Comparison of ENCODE assay signal across 29 cellular contexts in the genomic region with DNA sequence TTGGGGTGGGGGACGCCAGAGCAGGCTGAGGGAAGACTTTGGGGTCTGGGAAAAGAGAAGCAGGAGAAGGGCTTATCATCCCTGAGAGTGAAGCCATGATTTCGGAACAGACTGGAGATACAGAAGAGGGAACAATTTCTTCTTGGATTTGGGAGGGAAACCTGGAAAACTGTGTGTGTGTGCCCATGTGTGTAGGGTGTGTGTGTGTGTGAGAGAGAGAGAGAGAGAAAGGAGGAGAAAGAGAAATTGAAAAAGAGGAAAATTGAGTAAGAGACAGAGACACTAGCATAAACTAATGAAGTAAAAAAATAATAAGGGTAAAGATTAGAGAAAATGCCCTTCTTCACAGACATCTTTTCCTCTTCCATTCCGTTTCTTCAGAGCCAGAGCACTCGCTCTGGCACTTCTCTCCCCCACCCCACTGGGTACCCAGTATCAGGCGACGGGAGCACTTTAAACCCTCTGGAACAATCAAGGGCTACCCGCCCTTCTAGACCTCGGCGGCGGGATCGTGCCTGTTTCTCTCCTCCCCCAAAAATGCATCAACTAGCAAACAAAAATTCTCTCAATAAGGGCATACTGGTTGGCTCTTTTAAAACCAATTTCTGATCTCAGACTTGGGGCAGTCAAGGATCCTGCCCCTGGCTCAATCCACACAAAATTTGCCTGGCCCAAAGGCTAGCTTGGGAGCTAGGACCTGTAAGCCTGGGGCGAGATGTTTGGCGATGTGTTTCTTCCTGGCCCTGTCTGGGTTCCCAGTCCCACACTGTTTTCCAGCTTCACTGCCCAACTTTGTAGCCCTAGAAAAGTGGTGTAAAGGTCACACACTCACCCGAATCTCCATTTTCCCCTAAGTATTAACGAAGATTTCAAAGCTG. TPM values are rescaled to one million over a fixed set of nuclear protein-coding genes. Genes with fewer than 3 reads are reported as not detected.
DNase-seq lines count a peak whose midpoint lies in the region; ATAC-seq and TF ChIP-seq lines count a peak whose summit lies in the region.
"Had no signal": no experiment of that assay in that cellular context is flagged by ENCODE, and none has a peak within 500 bp of the region (broad histone marks: within the 10 kb centered on the region; RNA-seq: fewer than 3 reads in every experiment).

No MANE protein-coding gene starts in this region.

- in situ Hi-C loops in astrocyte of the spinal cord (cut with HindIII; ENCODE audit: low sequenced_read_pairs) = no loop called here

- no peaks in the 10 kb centered on the region for H3K36me3 Mint-ChIP-seq in GM23338 (ENCODE audit: low read depth)
- H3K36me3 Mint-ChIP-seq: naive B cell had no signal

- H3K36me3 ChIP-seq in GM23338 (ENCODE audit: insufficient read depth) = no peaks in the 10 kb centered on the region
- H3K36me3 ChIP-seq in iPS-15b (ENCODE audit: control insufficient read depth, insufficient read depth, low read length) = no peaks in the 10 kb centered on the region
- no peaks in the 10 kb centered on the region for H3K36me3 ChIP-seq in sigmoid colon
- H3K36me3 ChIP-seq in tibial nerve = no peaks in the 10 kb centered on the region
- H3K36me3 ChIP-seq: gastrocnemius medialis, HAP-1, pancreas, SJSA1 had no signal

- H3K9me2 ChIP-seq in GM23338 (ENCODE audit: insufficient read depth) = no peaks in the 10 kb centered on the region

- DNase-seq in GM23338 (ENCODE audit: low spot score) = no peak
- DNase-seq in astrocyte of the spinal cord (ENCODE audit: low read depth, low spot score) = no peak
- DNase-seq in sigmoid colon = peak; percentile 55
- DNase-seq in NCI-H1048 (lab: John Stamatoyannopoulos, UW) = no peak
- DNase-seq in activated CD8-positive, alpha-beta memory T cell treated with anti-CD3 and anti-CD28 coated beads, Interleukin-2, amount 50 U/mL, for 4 hours = no peak
- no peak for DNase-seq in posterior cingulate gyrus
- DNase-seq in tibial nerve (ENCODE audit: low spot score in 2 of 2) = no peak
- DNase-seq: ACHN; activated CD4-positive, CD25-positive, alpha-beta regulatory T cell; activated CD8-positive, alpha-beta T cell treated with anti-CD3 and anti-CD28 coated beads for 36 hours; activated naive CD4-positive, alpha-beta T cell treated with anti-CD3 and anti-CD28 coated beads, Interleukin-2, amount 50 U/mL, for 16 hours; activated T-cell treated with anti-CD3 and anti-CD28 coated beads, Interleukin-2, amount 50 U/mL, for 24 hours; DMS153; gastrocnemius medialis; naive B cell; NCI-H146; NCI-H2171 treated with DMSO at 0.1 percent for 48 hours; NCI-H748 treated with DMSO at 0.1 percent for 48 hours; stimulated activated naive CD8-positive, alpha-beta T cell treated with anti-CD3 and anti-CD28 coated beads, Interleukin-15, amount 100 ng/mL, for 72 hours had no signal

- TF ChIP-seq CTCF in GM23338 (conservative IDR thresholded peaks at IDR 0.05; ENCODE audit: low read depth in 2 of 2) (no peak), astrocyte of the spinal cord (IDR thresholded peaks at IDR 0.05; ENCODE audit: low read depth, low read length) (no peak), sigmoid colon (IDR thresholded peaks at IDR 0.05) (no peak), tibial nerve (IDR thresholded peaks at IDR 0.05) (no peak)

- H3K4me1 ChIP-seq in GM23338 (ENCODE audit: insufficient read depth) (peaks cover 50% of the 10 kb centered on the region), iPS-15b (ENCODE audit: control insufficient read depth, insufficient read depth, low read length) (no peaks in the 10 kb centered on the region), sigmoid colon (peaks cover 0 to 98% (median 89%) of the 10 kb centered on the region in 4 donors), tibial nerve (peaks cover 0 to 52% (median 14%) of the 10 kb centered on the region in 4 donors)
- H3K4me1 ChIP-seq: pancreas, SJSA1 had no signal

- H3K4me3 ChIP-seq in GM23338 (0 out of 2 replicates have a peak overlapping the region, but pooled peaks have one; percentile 30), astrocyte of the spinal cord (ENCODE audit: low read depth, low read length) (peak overlapping the region; percentile 30), iPS-15b (ENCODE audit: low read depth, low read length) (peak overlapping the region; percentile 16), sigmoid colon (peak overlapping the region in 3 of 4 donors; percentile 24 to 52 (median 51)), tibial nerve (no peak overlapping the region)
- H3K4me3 ChIP-seq: coronary artery, gastrocnemius medialis, GM12878, HAP-1, pancreas, SJSA1 had no signal

- H3K9ac ChIP-seq in iPS-15b (ENCODE audit: low read depth, low read length) = no peak overlapping the region

- H3K4me2 ChIP-seq in GM23338 = peak overlapping the region; percentile 67; the same call in 1 of the 2 replicates

- no peak overlapping the region for H3K27ac ChIP-seq in GM23338 (ENCODE audit: low read depth)
- peak overlapping the region; percentile 94 to 99 (median 96) for H3K27ac ChIP-seq in sigmoid colon
- H3K27ac ChIP-seq in tibial nerve = peak overlapping the region in 2 of 4 donors; percentile 11 to 59
- H3K27ac ChIP-seq: gastrocnemius medialis, SJSA1 had no signal

- H3K27me3 ChIP-seq in GM23338 (ENCODE audit: insufficient read depth) = peaks cover 100% of the 10 kb centered on the region
- H3K27me3 ChIP-seq in iPS-15b (ENCODE audit: control insufficient read depth, insufficient read depth, low read length) = peaks cover 98% of the 10 kb centered on the region
- H3K27me3 ChIP-seq in sigmoid colon = no peaks in the 10 kb centered on the region
- peaks cover 4 to 98% of the 10 kb centered on the region in 2 donors for H3K27me3 ChIP-seq in tibial nerve
- H3K27me3 ChIP-seq: SJSA1 had no signal

- H3K9me3 ChIP-seq in iPS-15b (ENCODE audit: control insufficient read depth, insufficient read depth, low read length) (no peaks in the 10 kb centered on the region), sigmoid colon (no peaks in the 10 kb centered on the region), tibial nerve (no peaks in the 10 kb centered on the region)
- H3K9me3 ChIP-seq: gastrocnemius medialis, HAP-1, pancreas, SJSA1 had no signal

- no peak for TF ChIP-seq EP300 in sigmoid colon (IDR thresholded peaks at IDR 0.05)
- TF ChIP-seq EP300 in tibial nerve (IDR thresholded peaks at IDR 0.05) = no peak

- ATAC-seq in GM23338 = no peak
- ATAC-seq: activated CD8-positive, alpha-beta T cell treated with anti-CD3 and anti-CD28 coated beads for 36 hours; gastrocnemius medialis; GM12878; pancreas; stimulated activated naive CD8-positive, alpha-beta T cell treated with anti-CD3 and anti-CD28 coated beads, Interleukin-15, amount 100 ng/mL, for 72 hours had no signal

- peaks cover 99% of the 10 kb centered on the region for H3K27me3 Mint-ChIP-seq in GM23338 (ENCODE audit: insufficient read depth, low read depth, poor library complexity)

- peaks cover 51% of the 10 kb centered on the region for H3F3A ChIP-seq in GM23338 (replicated peaks; ENCODE audit: low read depth)

- H4K20me1 ChIP-seq in GM23338 (replicated peaks; ENCODE audit: insufficient read depth) = peaks cover 65% of the 10 kb centered on the region

- H3K4me3 Mint-ChIP-seq in GM23338 = no peak overlapping the region
- H3K4me3 Mint-ChIP-seq: activated CD8-positive, alpha-beta T cell treated with anti-CD3 and anti-CD28 coated beads for 36 hours; activated T-cell treated with anti-CD3 and anti-CD28 coated beads, Interleukin-2, amount 50 U/mL, for 24 hours; naive B cell; stimulated activated naive CD8-positive, alpha-beta T cell treated with anti-CD3 and anti-CD28 coated beads, Interleukin-15, amount 100 ng/mL, for 72 hours; T-helper 2 cell treated with Interferon-gamma antibody and Interleukin-4, amounts not matched to agents 5 μg/mL and 100 μg/mL, for 36 hours had no signal

- no peak overlapping the region for H3K27ac Mint-ChIP-seq in GM23338
- H3K27ac Mint-ChIP-seq: activated CD8-positive, alpha-beta T cell treated with anti-CD3 and anti-CD28 coated beads for 36 hours; activated T-cell treated with anti-CD3 and anti-CD28 coated beads, Interleukin-2, amount 50 U/mL, for 24 hours; CD14-positive monocyte; naive B cell; stimulated activated naive CD8-positive, alpha-beta T cell treated with anti-CD3 and anti-CD28 coated beads, Interleukin-15, amount 100 ng/mL, for 72 hours; T-helper 2 cell treated with Interferon-gamma antibody and Interleukin-4, amounts not matched to agents 5 μg/mL and 100 μg/mL, for 36 hours had no signal

- TF ChIP-seq POLR2A in sigmoid colon (IDR thresholded peaks at IDR 0.05) = no peak
- TF ChIP-seq POLR2A in tibial nerve (IDR thresholded peaks at IDR 0.05) = no peak

- H3K9me3 Mint-ChIP-seq in GM23338 = no peaks in the 10 kb centered on the region; the same call in 2 of the 3 replicates
- H3K9me3 Mint-ChIP-seq: activated CD8-positive, alpha-beta T cell treated with anti-CD3 and anti-CD28 coated beads for 36 hours; activated T-cell treated with anti-CD3 and anti-CD28 coated beads, Interleukin-2, amount 50 U/mL, for 24 hours; naive B cell; stimulated activated naive CD8-positive, alpha-beta T cell treated with anti-CD3 and anti-CD28 coated beads, Interleukin-15, amount 100 ng/mL, for 72 hours; T-helper 2 cell treated with Interferon-gamma antibody and Interleukin-4, amounts not matched to agents 5 μg/mL and 100 μg/mL, for 36 hours had no signal

- intact Hi-C loops in sigmoid colon (cut with DNase I) = no loop called here
- intact Hi-C loops in posterior cingulate gyrus (cut with DNase I) = no loop called here

- no peak overlapping the region for H2AFZ ChIP-seq in GM23338

- WGBS in sigmoid colon, 2 donors = 81 to 85% methylated on average over 15 of the region's 15 CpGs
- WGBS in tibial nerve, 2 donors = 65% methylated on average over 15 of the region's 15 CpGs

- H3K4me1 Mint-ChIP-seq in GM23338 = peaks cover 29% of the 10 kb centered on the region

- H3K79me2 ChIP-seq in GM23338 (replicated peaks; ENCODE audit: insufficient read depth) = no peaks in the 10 kb centered on the region

RNA-seq across cellular contexts. Expression of gene HOXB2, which starts 14.1 kb away (rescaled TPM):
- not detected in 2 replicates for total RNA-seq in GM23338 (2014; rRNA removed; shearing (Covaris generic))
- polyA plus RNA-seq in GM23338 (2016; fragmentation: Nextera tagmentation; extraction: Ambion mirVana) (0.37 TPM in 1 of 2 replicates, not detected in the other), sigmoid colon (1 to 10 TPM; 1.6 to 7.8 (median 3.0) TPM)
- total RNA-seq in sigmoid colon (10 to 100 TPM; 44.9 to 86.1 (median 63.6) TPM), tibial nerve (10 to 100 TPM in 3 of 4 donors, 1 to 10 TPM in 1; 6.9 to 29.3 (median 19.2) TPM)

RNA-seq across cellular contexts. Expression of gene HOXB4, which starts 19.2 kb away (rescaled TPM):
- total RNA-seq in GM23338 (2014; rRNA removed; shearing (Covaris generic)) = not detected in 2 replicates
- polyA plus RNA-seq in GM23338 (2016; fragmentation: Nextera tagmentation; extraction: Ambion mirVana) = not detected in 2 replicates
- 1 to 10 TPM; 4.6 to 8.3 (median 5.4) TPM for total RNA-seq in sigmoid colon
- 1 to 10 TPM in 2 of 3 donors, under 1 TPM in 1; 0.23 to 2.7 (median 1.2) TPM for polyA plus RNA-seq in sigmoid colon
- total RNA-seq in tibial nerve = 1 to 10 TPM; 1.2 to 3.5 (median 2.0) TPM
- polyA plus RNA-seq: CD14-positive monocyte had no signal

RNA-seq across cellular contexts. Expression of gene HOXB1, which starts 28.2 kb away (rescaled TPM):
- not detected in 2 replicates for total RNA-seq in GM23338 (2014; rRNA removed; shearing (Covaris generic))
- not detected in 2 replicates for polyA plus RNA-seq in GM23338 (2016; fragmentation: Nextera tagmentation; extraction: Ambion mirVana)
- under 1 TPM in 1 of 4 donors, not detected in 3; 0.27 TPM for total RNA-seq in sigmoid colon
- under 1 TPM in 2 of 3 donors, not detected in 1; 0.60 to 0.92 TPM for polyA plus RNA-seq in sigmoid colon
- total RNA-seq in tibial nerve = not detected
- total RNA-seq: activated CD8-positive, alpha-beta T cell treated with anti-CD3 and anti-CD28 coated beads for 36 hours; gastrocnemius medialis; GM12878; M059J; pancreas; SJSA1; skeletal muscle tissue had no signal
- polyA plus RNA-seq: CD14-positive monocyte, GM12878, pancreas had no signal

RNA-seq across cellular contexts. Expression of gene HOXB3, which starts 31.1 kb away (rescaled TPM):
- total RNA-seq in GM23338 (2014; rRNA removed; shearing (Covaris generic)) = 0.17 TPM in 1 of 2 replicates, not detected in the other
- not detected in 2 replicates for polyA plus RNA-seq in GM23338 (2016; fragmentation: Nextera tagmentation; extraction: Ambion mirVana)
- 10 to 100 TPM; 25.3 to 64.3 (median 30.1) TPM for total RNA-seq in sigmoid colon
- polyA plus RNA-seq in sigmoid colon = 10 to 100 TPM in 2 of 3 donors, 1 to 10 TPM in 1; 6.2 to 16.7 (median 10.2) TPM
- total RNA-seq in tibial nerve = 10 to 100 TPM in 2 of 4 donors, 1 to 10 TPM in 2; 3.7 to 14.1 (median 9.4) TPM
- polyA plus RNA-seq: CD14-positive monocyte had no signal

RNA-seq across cellular contexts. Expression of gene HOXB5, which starts 34.6 kb away (rescaled TPM):
- total RNA-seq in GM23338 (2014; rRNA removed; shearing (Covaris generic)) = not detected in 2 replicates
- polyA plus RNA-seq in GM23338 (2016; fragmentation: Nextera tagmentation; extraction: Ambion mirVana) = not detected in 2 replicates
- total RNA-seq in sigmoid colon = 1 to 10 TPM; 1.5 to 2.5 (median 2.1) TPM
- polyA plus RNA-seq in sigmoid colon = 10 to 100 TPM in 1 of 3 donors, 1 to 10 TPM in 2; 3.2 to 13.9 (median 4.2) TPM
- total RNA-seq in tibial nerve = 1 to 10 TPM in 2 of 4 donors, not detected in 2; 1.6 to 1.8 TPM
- total RNA-seq: activated CD8-positive, alpha-beta T cell treated with anti-CD3 and anti-CD28 coated beads for 36 hours; gastrocnemius medialis; GM12878; skeletal muscle tissue had no signal
- polyA plus RNA-seq: CD14-positive monocyte, GM12878 had no signal

Comparison
In these comparisons a context has a peak if more than half of its experiments do, and no peak if none do; other contexts are left out.
1. H3K4me3 ChIP-seq: peak in GM23338 (single experiment), astrocyte of the spinal cord (single experiment), iPS-15b (single experiment) and sigmoid colon (3 of 4); none in tibial nerve (0 of 4).